Comparison of ENCODE assay signal across 8 cellular contexts in the genomic region with DNA sequence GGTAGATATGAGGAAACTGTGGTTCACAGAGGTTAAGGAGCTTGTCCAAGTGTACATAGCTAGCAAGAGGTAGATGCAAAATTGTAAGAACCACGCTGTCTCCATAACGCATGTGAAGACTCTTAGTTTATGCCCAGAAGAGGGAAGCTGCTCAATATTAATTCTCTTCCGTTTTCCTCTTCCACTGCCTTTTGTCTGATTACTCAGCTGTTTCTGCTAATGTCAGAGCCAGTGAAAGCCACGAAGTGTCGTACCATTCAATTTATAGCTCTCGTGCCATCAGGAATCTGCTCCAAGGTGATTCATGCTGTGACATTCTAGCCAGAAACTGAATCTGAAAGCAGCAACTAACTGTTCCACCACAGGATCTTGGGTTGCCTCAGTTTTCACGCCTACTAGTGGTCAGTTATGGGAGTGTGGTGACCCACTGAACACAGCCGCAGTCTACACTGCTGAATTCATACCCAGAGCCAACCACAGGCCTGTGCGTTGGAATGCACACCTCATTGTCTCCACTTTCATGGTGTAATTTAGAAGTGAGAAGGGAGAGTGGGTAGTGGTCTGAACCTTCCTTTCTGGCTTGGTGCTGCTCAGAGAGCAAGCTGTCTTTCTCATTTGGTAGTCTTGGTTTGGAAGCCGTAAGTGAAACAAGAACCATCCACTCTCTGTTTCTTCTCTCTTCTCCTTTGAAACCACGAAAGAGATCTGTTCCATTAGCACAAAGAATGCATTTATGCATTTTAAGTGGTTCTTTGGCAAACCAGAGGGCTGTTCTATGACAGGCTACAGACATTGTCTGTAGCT.
DNase-seq lines count a peak whose midpoint lies in the region; ATAC-seq and TF ChIP-seq lines count a peak whose summit lies in the region.

No MANE protein-coding gene starts in this region.

- peak overlapping the region; percentile 50 for H2AFZ ChIP-seq in fibroblast of lung (ENCODE audit: low read length)

- ATAC-seq in GM18505 (IDR thresholded peaks at IDR 0.05; ENCODE audit: unreplicated experiment) = peak; percentile 96
- peak; percentile 97 for ATAC-seq in HG02885 (IDR thresholded peaks at IDR 0.05; ENCODE audit: poor library complexity, unreplicated experiment)

- H3K4me3 Mint-ChIP-seq in neural crest cell = no peak overlapping the region

- H3K4me2 ChIP-seq in fibroblast of lung (ENCODE audit: extremely low read depth, insufficient read depth, low read length) = no peak overlapping the region

- intact Hi-C loops in testis (cut with DNase I; ENCODE audit: low total_unique reads) = no loop called here

- no peaks in the 10 kb centered on the region for H3K9me3 Mint-ChIP-seq in neural crest cell

- H3K9me3 ChIP-seq in fibroblast of lung (ENCODE audit: control insufficient read depth, insufficient read depth, low read depth, low read length) (no peaks in the 10 kb centered on the region), testis (no peaks in the 10 kb centered on the region)

- H3K4me1 ChIP-seq in fibroblast of lung (ENCODE audit: control insufficient read depth, extremely low read depth, insufficient read depth, low read length) = peaks cover 2% of the 10 kb centered on the region
- no peaks in the 10 kb centered on the region for H3K4me1 ChIP-seq in testis

- H3K4me3 ChIP-seq in fibroblast of lung (replicated peaks in 1 of 4; ENCODE audit: control extremely low read depth in 1 of 4, insufficient read depth in 1 of 4, low read depth in 3 of 4, low read length in 4 of 4) = no peak overlapping the region
- H3K4me3 ChIP-seq in testis = no peak overlapping the region

- H3K27ac ChIP-seq in fibroblast of lung (ENCODE audit: insufficient read depth, low read length) = no peak overlapping the region
- no peak overlapping the region for H3K27ac ChIP-seq in testis

- TF ChIP-seq POLR2A in GM18505 (IDR thresholded peaks at IDR 0.05; ENCODE audit: borderline replicate concordance, extremely low read depth, insufficient read depth, insufficient read length) = no peak
- TF ChIP-seq POLR2A in testis (IDR thresholded peaks at IDR 0.05) = no peak

- peak; percentile 58 to 67 for TF ChIP-seq CTCF in fibroblast of lung (conservative IDR thresholded peaks at IDR 0.05 in 1 of 2, IDR thresholded peaks at IDR 0.05 in 1 of 2; ENCODE audit: low read depth in 1 of 2, low read length in 2 of 2)
- peak; percentile 68 for TF ChIP-seq CTCF in neural crest cell (conservative IDR thresholded peaks at IDR 0.05)
- TF ChIP-seq CTCF in testis (IDR thresholded peaks at IDR 0.05) = peak in 2 of 3 experiments; percentile 42 to 50

- 63 to 70% methylated on average over 11 of the region's 11 CpGs for WGBS in testis, 2 donors

- H3K27me3 ChIP-seq in fibroblast of lung (ENCODE audit: control insufficient read depth, insufficient read depth, low read length) (no peaks in the 10 kb centered on the region), testis (no peaks in the 10 kb centered on the region)

- no peaks in the 10 kb centered on the region for H3K36me3 Mint-ChIP-seq in neural crest cell (ENCODE audit: low read depth)

- H3K27me3 Mint-ChIP-seq in neural crest cell (ENCODE audit: low read depth) = no peaks in the 10 kb centered on the region

- no peaks in the 10 kb centered on the region for H3K79me2 ChIP-seq in fibroblast of lung (ENCODE audit: control insufficient read depth, insufficient read depth, low read length)

- DNase-seq in 8988T (peak; percentile 30), NOMO-1 (lab: John Stamatoyannopoulos, UW; ENCODE audit: unreplicated experiment in 2 of 2) (peak; percentile 73 to 93), fibroblast of lung (ENCODE audit: low read depth in 2 of 2) (peak; percentile 64 to 80), neural crest cell (ENCODE audit: low read depth, low spot score) (peak; percentile 50), testis (peak; percentile 29)
- peak; percentile 52 for DNase-seq in activated CD8-positive, alpha-beta memory T cell treated with anti-CD3 and anti-CD28 coated beads, Interleukin-2, amount 50 U/mL, for 4 hours

- no peak overlapping the region for H3K27ac Mint-ChIP-seq in neural crest cell (ENCODE audit: unreplicated experiment)

- peaks cover 3% of the 10 kb centered on the region for H3K4me1 Mint-ChIP-seq in neural crest cell

- H3K36me3 ChIP-seq in fibroblast of lung (ENCODE audit: control insufficient read depth, insufficient read depth, low read length) = no peaks in the 10 kb centered on the region
- H3K36me3 ChIP-seq in testis (ENCODE audit: low read depth, missing control alignments) = no peaks in the 10 kb centered on the region

- no peaks in the 10 kb centered on the region for H4K20me1 ChIP-seq in fibroblast of lung (ENCODE audit: control insufficient read depth, extremely low read depth, insufficient read depth, low read length)

- H3K9ac ChIP-seq in fibroblast of lung (ENCODE audit: insufficient read depth, low read length) = no peak overlapping the region

Comparison
In these comparisons a context has a peak if more than half of its experiments do, and no peak if none do; other contexts are left out.
1. DNase-seq: peak in every context shown above with its lines; median percentile 83 in NOMO-1; 72 in fibroblast of lung; 52 in activated CD8-positive, alpha-beta memory T cell treated with anti-CD3 and anti-CD28 coated beads, Interleukin-2, amount 50 U/mL, for 4 hours; 50 in neural crest cell; 30 in 8988T; 29 in testis.